Comparison of ENCODE assay signal across 10 cellular contexts in genomic region chr1:118986291-118986838, GRCh38. TPM values are rescaled to one million over a fixed set of nuclear protein-coding genes. Genes with fewer than 3 reads are reported as not detected.
A peak's percentile ranks its signal among the peaks of the same experiment; 100 is the strongest.
DNase-seq lines count a peak whose midpoint lies in the region; ATAC-seq and TF ChIP-seq lines count a peak whose summit lies in the region.
"Had no signal": no experiment of that assay in that cellular context is flagged by ENCODE, and none has a peak within 500 bp of the region (broad histone marks: within the 10 kb centered on the region; RNA-seq: fewer than 3 reads in every experiment).

No MANE protein-coding gene starts in this region.

- H3K27me3 ChIP-seq in esophagus muscularis mucosa, result peaks cover 4 to 100% (median 91%) of the 10 kb centered on the region in 4 donors
- peaks cover 81% of the 10 kb centered on the region for H3K27me3 ChIP-seq in trophoblast cell (ENCODE audit: insufficient read depth, low read length)
- H3K27me3 ChIP-seq in foreskin keratinocyte, result peaks cover 100% of the 10 kb centered on the region

- H3K27ac ChIP-seq in esophagus muscularis mucosa (replicated peaks in 1 of 4) (no peak overlapping the region), trophoblast cell (ENCODE audit: low read depth, low read length) (no peak overlapping the region), foreskin keratinocyte (no peak overlapping the region)

- TF ChIP-seq CTCF in esophagus muscularis mucosa (IDR thresholded peaks at IDR 0.05) (no peak), foreskin keratinocyte (conservative IDR thresholded peaks at IDR 0.05) (no peak)

- H2BK12ac ChIP-seq in trophoblast cell (ENCODE audit: low read length), result no peak overlapping the region

- no peak for ATAC-seq in HG03108 (IDR thresholded peaks at IDR 0.05; ENCODE audit: unreplicated experiment)
- no peak for ATAC-seq in HG03097 (IDR thresholded peaks at IDR 0.05; ENCODE audit: low FRiP score, unreplicated experiment)
- ATAC-seq in foreskin keratinocyte, result no peak
- ATAC-seq in HG03139 (IDR thresholded peaks at IDR 0.05; ENCODE audit: unreplicated experiment), result no peak

- no peak overlapping the region for H4K91ac ChIP-seq in trophoblast cell (ENCODE audit: low read depth, low read length)

- TF ChIP-seq EP300 in esophagus muscularis mucosa (IDR thresholded peaks at IDR 0.05), result no peak

- H3K4me3 ChIP-seq in GM08714 (ENCODE audit: low read length) (peak overlapping the region; percentile 51; the same call in 1 of the 2 replicates), esophagus muscularis mucosa (peak overlapping the region; percentile 48 to 60 (median 50)), trophoblast cell (ENCODE audit: low read depth, low read length) (peak overlapping the region; percentile 50)

- peaks cover 90% of the 10 kb centered on the region for H3K27me3 Mint-ChIP-seq in IgD-negative memory B cell

- H3K4me3 Mint-ChIP-seq in IgD-negative memory B cell, result peak overlapping the region in 2 of 4 donors; percentile 81 to 87

- no peak overlapping the region for H2AK5ac ChIP-seq in trophoblast cell (ENCODE audit: low read length)

- TF ChIP-seq POLR2A in esophagus muscularis mucosa (IDR thresholded peaks at IDR 0.05; ENCODE audit: low read depth), result no peak

- no peak overlapping the region for H3K4ac ChIP-seq in trophoblast cell (ENCODE audit: low read depth, low read length)

- WGBS in esophagus muscularis mucosa, result 23% methylated on average over 19 of the region's 25 CpGs
- WGBS in trophoblast cell (ENCODE audit: extremely low coverage, insufficient coverage, insufficient read length), result no CpG with 5 or more reads among the region's 25 CpGs

- DNase-seq in esophagus muscularis mucosa (ENCODE audit: extremely low spot score), result no peak
- no peak for DNase-seq in trophoblast cell
- no peak for DNase-seq in foreskin keratinocyte
- DNase-seq: HCEC 1CT, MV-4-11 had no signal

- H3K23ac ChIP-seq in trophoblast cell (ENCODE audit: low read length), result no peak overlapping the region

- H3K4me1 ChIP-seq in esophagus muscularis mucosa, result peaks cover 30 to 57% (median 45%) of the 10 kb centered on the region in 4 donors
- peaks cover 16 to 23% of the 10 kb centered on the region in 2 experiments for H3K4me1 ChIP-seq in trophoblast cell (ENCODE audit: control insufficient read depth in 1 of 2, insufficient read depth in 2 of 2, low read length in 2 of 2)
- no peaks in the 10 kb centered on the region for H3K4me1 ChIP-seq in foreskin keratinocyte

- H3K14ac ChIP-seq in trophoblast cell (ENCODE audit: low read length), result no peak overlapping the region

- peaks cover 0 to 20% (median 2%) of the 10 kb centered on the region in 3 donors for H3K9me3 Mint-ChIP-seq in IgD-negative memory B cell

- H3K79me1 ChIP-seq in trophoblast cell (ENCODE audit: low read length), result no peaks in the 10 kb centered on the region

- H3K36me3 ChIP-seq in esophagus muscularis mucosa, result no peaks in the 10 kb centered on the region
- no peaks in the 10 kb centered on the region for H3K36me3 ChIP-seq in trophoblast cell (ENCODE audit: control insufficient read depth in 1 of 2, insufficient read depth in 2 of 2, low read length in 2 of 2)

- H3K27ac Mint-ChIP-seq in IgD-negative memory B cell, result peak overlapping the region; percentile 76 to 94 (median 90)

- no peak overlapping the region for H3K18ac ChIP-seq in trophoblast cell (ENCODE audit: low read length)

- H3K9ac ChIP-seq in trophoblast cell (ENCODE audit: low read length), result no peak overlapping the region

- H2BK5ac ChIP-seq in trophoblast cell (ENCODE audit: low read depth, low read length, poor library complexity), result no peak overlapping the region

- no peak overlapping the region for H4K8ac ChIP-seq in trophoblast cell (ENCODE audit: low read depth, low read length)

- H3K4me2 ChIP-seq in trophoblast cell (ENCODE audit: low read length), result peak overlapping the region; percentile 80

- no peak overlapping the region for H2BK120ac ChIP-seq in trophoblast cell (ENCODE audit: insufficient read depth, low read length, poor library complexity)

- intact Hi-C loops in esophagus muscularis mucosa (cut with DNase I), result no loop called here

- H3K4me1 Mint-ChIP-seq in IgD-negative memory B cell, result peaks cover 6 to 31% (median 6%) of the 10 kb centered on the region in 3 donors

- H3K36me3 Mint-ChIP-seq in IgD-negative memory B cell, result peaks cover 5% of the 10 kb centered on the region

- no peaks in the 10 kb centered on the region for H3K79me2 ChIP-seq in trophoblast cell (ENCODE audit: control insufficient read depth, insufficient read depth, low read length, poor library complexity)

- no peak overlapping the region for H2AFZ ChIP-seq in trophoblast cell (ENCODE audit: insufficient read depth, low read length, poor library complexity)

- no peak overlapping the region for H4K12ac ChIP-seq in trophoblast cell (ENCODE audit: low read depth, low read length)

- H3K9me3 ChIP-seq in esophagus muscularis mucosa (peaks cover 0 to 5% (median 0%) of the 10 kb centered on the region in 4 donors), trophoblast cell (ENCODE audit: insufficient read depth, low read depth, low read length) (peaks cover 8% of the 10 kb centered on the region)

RNA-seq across cellular contexts. Expression of gene TBX15, which starts 1.8 kb away (rescaled TPM):
- not detected for polyA plus RNA-seq in IgD-negative memory B cell
- total RNA-seq in esophagus muscularis mucosa, result 1 to 10 TPM in 1 of 4 donors, under 1 TPM in 3; 0.42 to 1.2 (median 0.79) TPM
- 0.83 and 1.0 TPM in 2 replicates for polyA plus RNA-seq in trophoblast cell (2013)
- not detected in 2 replicates for total RNA-seq in foreskin keratinocyte
- polyA plus RNA-seq in foreskin keratinocyte, result not detected in 2 replicates
